Comparison of ENCODE assay signal across 14 cellular contexts in genomic region chr6:3125832-3126231, GRCh38.
"Had no signal": no experiment of that assay in that cellular context is flagged by ENCODE, and none has a peak within 500 bp of the region (broad histone marks: within the 10 kb centered on the region; RNA-seq: fewer than 3 reads in every experiment).

No MANE protein-coding gene starts in this region.

- DNase-seq: activated gamma-delta T cell had no signal

- H3K27me3 Mint-ChIP-seq: activated B cell treated with CpG ODN at 0.5 μM for 24 hours; activated CD4-positive, alpha-beta T cell treated with anti-CD3 and anti-CD28 coated beads, Interleukin-2, amount 10 ng/mL, durations not matched to agents 24 days and 14 days; stimulated activated naive B cell treated with anti-CD40 and anti-IgM and Interleukin-4, amounts not matched to agents 10 μg/mL and 1 μg/mL and 100 μg/mL, for 72 hours had no signal

- H3K4me1 Mint-ChIP-seq: natural killer cell had no signal

- H3K27me3 ChIP-seq: esophagus muscularis mucosa, hepatocyte, tibial nerve, vagina had no signal

- H3K36me3 Mint-ChIP-seq: activated naive CD4-positive, alpha-beta T cell treated with anti-CD3 and anti-CD28 coated beads, Interleukin-2, amount 50 U/mL, for 72 hours; natural killer cell had no signal

- H3K27ac Mint-ChIP-seq: activated B cell treated with CpG ODN at 0.5 μM for 24 hours; activated CD4-positive, alpha-beta T cell treated with anti-CD3 and anti-CD28 coated beads, Interleukin-2, amount 10 ng/mL, durations not matched to agents 24 days and 14 days; activated CD8-positive, alpha-beta T cell treated with anti-CD3 and anti-CD28 coated beads, Interleukin-2, amount 10 ng/mL, durations not matched to agents 7 days and 5 days; activated naive CD4-positive, alpha-beta T cell treated with anti-CD3 and anti-CD28 coated beads, Interleukin-2, amount 50 U/mL, for 72 hours; activated T-cell treated with anti-CD3 and anti-CD28 coated beads, Interleukin-2, amount 50 U/mL, for 72 hours; natural killer cell had no signal

- H3K27ac ChIP-seq: coronary artery, esophagus muscularis mucosa, vagina had no signal

- H3K9me3 ChIP-seq: esophagus muscularis mucosa, mucosa of descending colon, tibial nerve, vagina had no signal

- H3K4me1 ChIP-seq: vagina had no signal

- H3K4me3 Mint-ChIP-seq: activated B cell treated with CpG ODN at 0.5 μM for 24 hours; activated CD4-positive, alpha-beta T cell treated with anti-CD3 and anti-CD28 coated beads, Interleukin-2, amount 10 ng/mL, durations not matched to agents 24 days and 14 days; activated CD8-positive, alpha-beta T cell treated with anti-CD3 and anti-CD28 coated beads, Interleukin-2, amount 10 ng/mL, durations not matched to agents 7 days and 5 days; natural killer cell had no signal

- H3K9me3 Mint-ChIP-seq: activated B cell treated with CpG ODN at 0.5 μM for 24 hours; activated CD4-positive, alpha-beta T cell treated with anti-CD3 and anti-CD28 coated beads, Interleukin-2, amount 10 ng/mL, durations not matched to agents 24 days and 14 days; activated naive CD4-positive, alpha-beta T cell treated with anti-CD3 and anti-CD28 coated beads, Interleukin-2, amount 50 U/mL, for 72 hours; activated T-cell treated with anti-CD3 and anti-CD28 coated beads, Interleukin-2, amount 50 U/mL, for 72 hours; natural killer cell; stimulated activated naive B cell treated with anti-CD40 and anti-IgM and Interleukin-4, amounts not matched to agents 10 μg/mL and 1 μg/mL and 100 μg/mL, for 72 hours had no signal

- H3K4me3 ChIP-seq: coronary artery, hepatocyte, mucosa of descending colon had no signal

- H2AFZ ChIP-seq: hepatocyte had no signal
